ENCODE assay signal across 8 cellular contexts in genomic region chr14:19485346-19485745, GRCh38. TPM values are rescaled to one million over a fixed set of nuclear protein-coding genes. Genes with fewer than 3 reads are reported as not detected.
DNase-seq lines count a peak whose midpoint lies in the region; ATAC-seq and TF ChIP-seq lines count a peak whose summit lies in the region.
"Not testable (repeated sequence)": the region's sequence is repeated elsewhere in the genome, so short reads cannot be mapped to it uniquely, and the experiment has no call there.

No MANE protein-coding gene starts in this region.

- H3K27ac Mint-ChIP-seq in CD14-positive monocyte; central memory CD8-positive, alpha-beta T cell (ENCODE audit: low read depth): not testable (repeated sequence)

- H3K4me3 ChIP-seq in gastroesophageal sphincter, sigmoid colon, vagina: not testable (repeated sequence)

- not testable (repeated sequence) for H3K36me3 ChIP-seq in gastroesophageal sphincter, sigmoid colon, vagina

- not testable (repeated sequence) for H3K9me3 Mint-ChIP-seq in CD14-positive monocyte; central memory CD8-positive, alpha-beta T cell

- not testable (repeated sequence) for H3K27me3 ChIP-seq in gastroesophageal sphincter, sigmoid colon, vagina

- H3K36me3 Mint-ChIP-seq in CD14-positive monocyte; central memory CD8-positive, alpha-beta T cell (ENCODE audit: insufficient read depth): not testable (repeated sequence)

- H3K4me1 Mint-ChIP-seq in CD14-positive monocyte; central memory CD8-positive, alpha-beta T cell: not testable (repeated sequence)

- ATAC-seq in central memory CD8-positive, alpha-beta T cell (replicated peaks; ENCODE audit: extremely low read depth, poor library complexity, severe bottlenecking): peak; percentile 6
- ATAC-seq in gastroesophageal sphincter: peak; percentile 29

- DNase-seq in CD14-positive monocyte (ENCODE audit: low spot score): peak; percentile 44
- DNase-seq in SW480 (ENCODE audit: low spot score): peak; percentile 0
- DNase-seq in central memory CD8-positive, alpha-beta T cell (ENCODE audit: low spot score in 2 of 2): not testable (repeated sequence)
- peak; percentile 0 for DNase-seq in iris pigment epithelial cell (ENCODE audit: low read depth)
- peak; percentile 86 for DNase-seq in mesenteric fat pad (ENCODE audit: low spot score)
- peak; percentile 55 for DNase-seq in sigmoid colon
- peak; percentile 74 to 91 for DNase-seq in vagina (ENCODE audit: extremely low spot score in 2 of 2)

- not testable (repeated sequence) for H3K4me3 Mint-ChIP-seq in CD14-positive monocyte; central memory CD8-positive, alpha-beta T cell

- WGBS in gastroesophageal sphincter (ENCODE audit: low coverage in 1 of 2), 2 donors: 67 to 75% methylated on average over 2 to 4 of the region's 9 CpGs
- 84 to 91% methylated on average over 4 of the region's 9 CpGs for whole genome bisulfite sequencing in sigmoid colon, 2 donors

- not testable (repeated sequence) for H3K4me1 ChIP-seq in gastroesophageal sphincter, sigmoid colon, vagina

- H3K9me3 ChIP-seq in gastroesophageal sphincter, sigmoid colon, vagina: not testable (repeated sequence)

- not testable (repeated sequence) for H3K27me3 Mint-ChIP-seq in CD14-positive monocyte (ENCODE audit: low read depth in 3 of 3); central memory CD8-positive, alpha-beta T cell

- not testable (repeated sequence) for TF ChIP-seq CTCF in CD14-positive monocyte (IDR thresholded peaks at IDR 0.05); gastroesophageal sphincter (IDR thresholded peaks at IDR 0.05); sigmoid colon (IDR thresholded peaks at IDR 0.05); vagina (IDR thresholded peaks at IDR 0.05)

- intact Hi-C loops in CD14-positive monocyte (cut with micrococcal nuclease); sigmoid colon (cut with DNase I); vagina (cut with DNase I): not testable (repeated sequence)

- TF ChIP-seq POLR2A in gastroesophageal sphincter (IDR thresholded peaks at IDR 0.05); sigmoid colon (IDR thresholded peaks at IDR 0.05); vagina (IDR thresholded peaks at IDR 0.05): not testable (repeated sequence)

- not testable (repeated sequence) for H3K27ac ChIP-seq in gastroesophageal sphincter, sigmoid colon, vagina

- TF ChIP-seq EP300 in gastroesophageal sphincter (IDR thresholded peaks at IDR 0.05); sigmoid colon (IDR thresholded peaks at IDR 0.05): not testable (repeated sequence)

RNA-seq across cellular contexts. Expression of gene POTEG, which starts 51.2 kb away (rescaled TPM):
- polyA plus RNA-seq in CD14-positive monocyte: not detected
- not detected for total RNA-seq in gastroesophageal sphincter
- not detected for total RNA-seq in mesenteric fat pad
- total RNA-seq in sigmoid colon: not detected
- under 1 TPM in 1 of 3 donors, not detected in 2; 0.04 TPM for polyA plus RNA-seq in sigmoid colon
- total RNA-seq in vagina: not detected
